Comparison of ENCODE assay signal across 1 cellular context in genomic region chr7:96709381-96710228, GRCh38.
A peak's percentile ranks its signal among the peaks of the same experiment; 100 is the strongest.
TF ChIP-seq lines count a peak whose summit lies in the region.

TSS of gene SEM1 (minus strand) at chr7:96709846. CDS start at chr7:96709763, 83 bp downstream.

TF ChIP-seq in HepG2, 621 proteins besides CTCF, POLR2A, EP300 and RAD21 (continued from another document and continues in another):
- TF ChIP-seq ZHX2 (IDR thresholded peaks at IDR 0.05; ENCODE audit: low read depth) (peak; percentile 48; the same call in 1 of the 2 replicates), ZHX2 (CRISPR knock-in tag; IDR thresholded peaks at IDR 0.05; ENCODE audit: borderline replicate concordance) (no peak), CEBPB (IDR thresholded peaks at IDR 0.05; ENCODE audit: borderline replicate concordance, low read depth, low read length) (no peak), ZFP36L1 (CRISPR knock-in tag; IDR thresholded peaks at IDR 0.05) (no peak), ZNF296 (CRISPR knock-in tag; conservative IDR thresholded peaks at IDR 0.05) (no peak), ZNF703 (CRISPR knock-in tag; IDR thresholded peaks at IDR 0.05; ENCODE audit: borderline replicate concordance) (no peak), ZNF343 (CRISPR knock-in tag; IDR thresholded peaks at IDR 0.05) (no peak), ZNF180 (CRISPR knock-in tag; IDR thresholded peaks at IDR 0.05; ENCODE audit: borderline replicate concordance, low read depth) (no peak), ZNF232 (CRISPR knock-in tag; IDR thresholded peaks at IDR 0.05; ENCODE audit: borderline replicate concordance) (peak; percentile 59; the same call in 1 of the 2 replicates), CENPX (CRISPR knock-in tag; IDR thresholded peaks at IDR 0.05) (no peak), MTA1 (CRISPR knock-in tag; IDR thresholded peaks at IDR 0.05; ENCODE audit: borderline replicate concordance) (no peak), HMGXB3 (CRISPR knock-in tag; IDR thresholded peaks at IDR 0.05; ENCODE audit: borderline replicate concordance) (no peak), ZNF576 (CRISPR knock-in tag; IDR thresholded peaks at IDR 0.05) (peak; percentile 67; the same call in 1 of the 2 replicates), BRD4 (CRISPR knock-in tag; IDR thresholded peaks at IDR 0.05) (peak; percentile 78; the same call in 1 of the 2 replicates), SALL1 (CRISPR knock-in tag; IDR thresholded peaks at IDR 0.05) (peak; percentile 82), ATF4 (CRISPR knock-in tag; IDR thresholded peaks at IDR 0.05) (no peak), ZNF605 (CRISPR knock-in tag; IDR thresholded peaks at IDR 0.05) (peak; percentile 75; the same call in 1 of the 2 replicates), SRSF1 (optimal IDR thresholded peaks at IDR 0.05; ENCODE audit: low read depth, low read length) (peak; percentile 57), TFDP1 (CRISPR knock-in tag; IDR thresholded peaks at IDR 0.05; ENCODE audit: borderline replicate concordance) (peak; percentile 54; the same call in 1 of the 2 replicates), HOXA3 (CRISPR knock-in tag; IDR thresholded peaks at IDR 0.05) (peak; percentile 79), ATF7-NPFF (CRISPR knock-in tag; IDR thresholded peaks at IDR 0.05; ENCODE audit: low read depth) (no peak), EHMT2 (IDR thresholded peaks at IDR 0.05; ENCODE audit: borderline replicate concordance, low read depth, low read length) (no peak), ISX (CRISPR knock-in tag; conservative IDR thresholded peaks at IDR 0.05) (no peak), ZSCAN12 (CRISPR knock-in tag; IDR thresholded peaks at IDR 0.05) (no peak), MTF1 (CRISPR knock-in tag; IDR thresholded peaks at IDR 0.05) (no peak), GATAD1 (CRISPR knock-in tag; IDR thresholded peaks at IDR 0.05) (peak; percentile 94), MNT (IDR thresholded peaks at IDR 0.05) (no peak), HMG20A (CRISPR knock-in tag; IDR thresholded peaks at IDR 0.05; ENCODE audit: borderline replicate concordance) (no peak), NONO (IDR thresholded peaks at IDR 0.05) (no peak), NONO (CRISPR knock-in tag; conservative IDR thresholded peaks at IDR 0.05) (peak; percentile 56; the same call in 1 of the 2 replicates), ZNF17 (CRISPR knock-in tag; IDR thresholded peaks at IDR 0.05) (no peak), ZNF432 (CRISPR knock-in tag; IDR thresholded peaks at IDR 0.05; ENCODE audit: borderline replicate concordance) (no peak), ZNF530 (CRISPR knock-in tag; IDR thresholded peaks at IDR 0.05; ENCODE audit: low read depth) (no peak), JUND (CRISPR knock-in tag; IDR thresholded peaks at IDR 0.05) (no peak), NFE2L2 (IDR thresholded peaks at IDR 0.05; ENCODE audit: low read length) (no peak), ZC3H13 (CRISPR knock-in tag; IDR thresholded peaks at IDR 0.05) (0 out of 2 replicates have a peak, but pooled peaks have one; percentile 19), HDAC2 (CRISPR knock-in tag; IDR thresholded peaks at IDR 0.05) (peak; percentile 53), SMAD3 (CRISPR knock-in tag; IDR thresholded peaks at IDR 0.05) (peak; percentile 61; the same call in 1 of the 2 replicates), ZNF414 (CRISPR knock-in tag; IDR thresholded peaks at IDR 0.05) (0 out of 2 replicates have a peak, but pooled peaks have one; percentile 42), ZNF891 (CRISPR knock-in tag; IDR thresholded peaks at IDR 0.05) (peak; percentile 85), ZNF496 (CRISPR knock-in tag; IDR thresholded peaks at IDR 0.05; ENCODE audit: insufficient replicate concordance) (no peak), ZNF570 (CRISPR knock-in tag; IDR thresholded peaks at IDR 0.05; ENCODE audit: borderline replicate concordance) (no peak), ZSCAN29 (CRISPR knock-in tag; conservative IDR thresholded peaks at IDR 0.05) (0 out of 2 replicates have a peak, but pooled peaks have one; percentile 25), POGZ (CRISPR knock-in tag; IDR thresholded peaks at IDR 0.05) (peak; percentile 89), CEBPG (CRISPR knock-in tag; IDR thresholded peaks at IDR 0.05) (no peak), ZNF770 (CRISPR knock-in tag; IDR thresholded peaks at IDR 0.05) (peak; percentile 35; the same call in 1 of the 2 replicates), ZNF503 (CRISPR knock-in tag; IDR thresholded peaks at IDR 0.05) (no peak), ETV5 (CRISPR knock-in tag; IDR thresholded peaks at IDR 0.05; ENCODE audit: borderline replicate concordance) (no peak; the same call in 1 of the 2 replicates), KDM5A (IDR thresholded peaks at IDR 0.05; ENCODE audit: borderline replicate concordance, low read length) (peak; percentile 88)
